ENCODE assay signal across 18 cellular contexts in genomic region chr17:44155488-44155887, GRCh38. TPM values are rescaled to one million over a fixed set of nuclear protein-coding genes. Genes with fewer than 3 reads are reported as not detected.
"Had no signal": no experiment of that assay in that cellular context is flagged by ENCODE, and none has a peak within 500 bp of the region (broad histone marks: within the 10 kb centered on the region; RNA-seq: fewer than 3 reads in every experiment).

No MANE protein-coding gene starts in this region.

- H3K9me3 ChIP-seq: breast epithelium, esophagus squamous epithelium, tibial nerve had no signal

- H3K4me1 Mint-ChIP-seq: naive B cell had no signal

- H3K27me3 Mint-ChIP-seq: activated CD8-positive, alpha-beta memory T cell treated with anti-CD3 and anti-CD28 coated beads, Interleukin-2, amount 10 ng/mL, durations not matched to agents 7 days and 5 days; activated naive CD8-positive, alpha-beta T cell treated with anti-CD3 and anti-CD28 coated beads, Interleukin-2, amount 10 ng/mL, durations not matched to agents 7 days and 5 days; activated T-cell treated with anti-CD3 and anti-CD28 coated beads, Interleukin-2, amount 50 U/mL, for 24 hours; naive B cell; T-helper 17 cell had no signal

- H3K4me3 Mint-ChIP-seq: activated CD8-positive, alpha-beta memory T cell treated with anti-CD3 and anti-CD28 coated beads, Interleukin-2, amount 10 ng/mL, durations not matched to agents 7 days and 5 days; activated naive CD8-positive, alpha-beta T cell treated with anti-CD3 and anti-CD28 coated beads, Interleukin-2, amount 10 ng/mL, durations not matched to agents 7 days and 5 days; activated T-cell treated with anti-CD3 and anti-CD28 coated beads, Interleukin-2, amount 50 U/mL, for 24 hours; naive B cell; T-helper 17 cell had no signal

- H3K27ac Mint-ChIP-seq: activated CD8-positive, alpha-beta memory T cell treated with anti-CD3 and anti-CD28 coated beads, Interleukin-2, amount 10 ng/mL, durations not matched to agents 7 days and 5 days; activated naive CD8-positive, alpha-beta T cell treated with anti-CD3 and anti-CD28 coated beads, Interleukin-2, amount 10 ng/mL, durations not matched to agents 7 days and 5 days; activated T-cell treated with anti-CD3 and anti-CD28 coated beads, Interleukin-2, amount 50 U/mL, for 24 hours; T-helper 17 cell had no signal

- H3K27ac ChIP-seq: breast epithelium, esophagus squamous epithelium, tibial nerve had no signal

- DNase-seq: activated CD4-positive, alpha-beta T cell treated with anti-CD3 and anti-CD28 coated beads, Interleukin-2, amount 50 U/mL, for 1 hour; activated CD4-positive, CD25-positive, alpha-beta regulatory T cell; activated CD8-positive, alpha-beta memory T cell treated with anti-CD3 and anti-CD28 coated beads, Interleukin-2, amount 10 ng/mL, durations not matched to agents 7 days and 5 days; activated effector memory CD4-positive, alpha-beta T cell treated with anti-CD3 and anti-CD28 coated beads, Interleukin-2, amount 50 U/mL, for 16 hours; activated naive CD8-positive, alpha-beta T cell treated with anti-CD3 and anti-CD28 coated beads, Interleukin-2, amount 10 ng/mL, durations not matched to agents 7 days and 5 days; activated T-cell treated with anti-CD3 and anti-CD28 coated beads, Interleukin-2, amount 50 U/mL, for 24 hours; anterior cingulate cortex; esophagus squamous epithelium; foreskin fibroblast; glutamatergic neuron; naive B cell; retina; stimulated activated CD4-positive, alpha-beta T cell treated with anti-CD3 and anti-CD28 coated beads, Interleukin-15, amount 100 ng/mL, for 24 hours; T-helper 17 cell had no signal

- ATAC-seq: activated CD8-positive, alpha-beta memory T cell treated with anti-CD3 and anti-CD28 coated beads, Interleukin-2, amount 10 ng/mL, durations not matched to agents 7 days and 5 days; T-helper 17 cell had no signal

- H3K9me3 Mint-ChIP-seq: activated naive CD8-positive, alpha-beta T cell treated with anti-CD3 and anti-CD28 coated beads, Interleukin-2, amount 10 ng/mL, durations not matched to agents 7 days and 5 days; activated T-cell treated with anti-CD3 and anti-CD28 coated beads, Interleukin-2, amount 50 U/mL, for 24 hours; naive B cell had no signal

- H3K36me3 Mint-ChIP-seq: naive B cell had no signal

- H3K4me1 ChIP-seq: breast epithelium, tibial nerve had no signal

- H3K4me3 ChIP-seq: breast epithelium, esophagus squamous epithelium, tibial nerve had no signal

RNA-seq across cellular contexts. Expression of gene ASB16, which starts 15.0 kb away (rescaled TPM):
- total RNA-seq: chondrocyte, lung microvascular endothelial cell, T-helper 17 cell had no signal
